Comparison of ENCODE assay signal across 18 cellular contexts in the genomic region with DNA sequence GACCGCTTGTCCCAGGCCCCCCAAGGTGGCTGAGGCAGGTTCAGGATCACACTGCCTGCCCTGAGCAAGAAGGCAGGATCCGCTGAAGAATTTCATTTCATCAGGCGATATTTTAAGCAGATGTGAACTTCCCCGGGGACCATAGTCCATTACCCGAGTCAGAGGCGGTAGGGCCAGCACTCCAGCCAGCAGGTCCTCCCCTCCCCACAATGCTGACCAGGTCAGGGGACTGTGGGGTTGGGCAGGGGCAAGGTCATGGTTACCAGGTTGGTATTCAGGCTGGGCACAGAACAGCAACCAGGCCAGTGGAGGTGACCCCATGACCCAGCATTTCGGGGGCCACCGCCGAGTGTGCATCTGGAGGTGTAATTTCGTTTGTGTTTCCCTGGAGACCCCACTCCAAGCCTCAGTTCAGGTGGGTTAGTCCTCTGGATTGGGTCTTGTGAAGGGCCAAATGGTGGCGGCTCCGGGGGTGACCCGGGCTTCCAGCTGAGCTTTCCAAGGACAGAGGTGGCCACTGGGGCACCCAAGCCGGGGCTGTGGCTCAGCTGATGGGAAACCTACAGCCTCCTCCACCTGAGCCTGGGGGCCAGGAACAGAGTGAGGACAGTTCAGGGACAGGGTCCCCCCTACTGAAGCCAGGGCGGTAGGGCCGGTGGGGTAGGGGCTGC. TPM values are rescaled to one million over a fixed set of nuclear protein-coding genes. Genes with fewer than 3 reads are reported as not detected.
DNase-seq lines count a peak whose midpoint lies in the region; ATAC-seq, FAIRE-seq and TF ChIP-seq lines count a peak whose summit lies in the region.
"Had no signal": no experiment of that assay in that cellular context is flagged by ENCODE, and none has a peak within 500 bp of the region (broad histone marks: within the 10 kb centered on the region; RNA-seq: fewer than 3 reads in every experiment).

No MANE protein-coding gene starts in this region.

- H3K4me3 Mint-ChIP-seq in central memory CD8-positive, alpha-beta T cell, result peak overlapping the region; percentile 40

- ATAC-seq in central memory CD8-positive, alpha-beta T cell (replicated peaks; ENCODE audit: extremely low read depth, poor library complexity, severe bottlenecking), result no peak
- no peak for ATAC-seq in GM18907 (IDR thresholded peaks at IDR 0.05; ENCODE audit: unreplicated experiment)

- H3K4me1 ChIP-seq in HEK293 (ENCODE audit: control insufficient read depth, insufficient read depth, low read length), result no peaks in the 10 kb centered on the region; the same call in 1 of the 2 replicates

- no peaks in the 10 kb centered on the region for H3K9me3 ChIP-seq in HEK293 (ENCODE audit: control insufficient read depth, insufficient read depth, low read depth, low read length)
- H3K9me3 ChIP-seq: HAP-1 had no signal

- H3K4me1 Mint-ChIP-seq in central memory CD8-positive, alpha-beta T cell, result no peaks in the 10 kb centered on the region

- H3K36me3 ChIP-seq in HEK293 (ENCODE audit: control insufficient read depth in 2 of 2, insufficient read depth in 1 of 2, low read length in 2 of 2) (no peaks in the 10 kb centered on the region), kidney epithelial cell (ENCODE audit: control insufficient read depth, insufficient read depth, low read length) (no peaks in the 10 kb centered on the region)
- H3K36me3 ChIP-seq: HAP-1 had no signal

- H3K27ac Mint-ChIP-seq in central memory CD8-positive, alpha-beta T cell (ENCODE audit: low read depth), result no peak overlapping the region

- H3K36me3 Mint-ChIP-seq in central memory CD8-positive, alpha-beta T cell (ENCODE audit: insufficient read depth), result peaks cover 2% of the 10 kb centered on the region

- H3K27ac ChIP-seq in HEK293 (ENCODE audit: extremely low read depth, low read depth, low read length), result no peak overlapping the region

- POLR2A ChIA-PET in HEK293 (lab: Yijun Ruan, JAX), result no interaction called here

- peaks cover 13% of the 10 kb centered on the region for H3K27me3 Mint-ChIP-seq in central memory CD8-positive, alpha-beta T cell

- H3K27me3 ChIP-seq in kidney epithelial cell (ENCODE audit: control insufficient read depth, insufficient read depth, low read length), result peaks cover 84% of the 10 kb centered on the region

- H3K9me3 Mint-ChIP-seq in central memory CD8-positive, alpha-beta T cell, result no peaks in the 10 kb centered on the region

- no peak overlapping the region for H3K4me3 ChIP-seq in HEK293 (ENCODE audit: low read depth, low read length)
- peak overlapping the region; percentile 3 for H3K4me3 ChIP-seq in kidney epithelial cell (ENCODE audit: low read depth, low read length)

- no peak for FAIRE-seq in GM12891 (lab: Jason Lieb, UNC)
- FAIRE-seq: D721Med, frontal cortex had no signal

- no peak for DNase-seq in central memory CD8-positive, alpha-beta T cell (ENCODE audit: low spot score in 2 of 2)
- DNase-seq in kidney epithelial cell (ENCODE audit: low read depth) (no peak), retina (peak; percentile 48), GM12891 (ENCODE audit: insufficient read length, low spot score) (no peak), NCI-H187 (lab: John Stamatoyannopoulos, UW) (no peak), cerebellar nuclear complex (lab: John Stamatoyannopoulos, UW) (no peak)
- DNase-seq: effector CD8-positive, alpha-beta T cell; Karpas-422; NCI-H146; OCI-M1 had no signal

- TF ChIP-seq CTCF in HEK293 (tag by site-specific recombination; IDR thresholded peaks at IDR 0.05) (no peak), kidney epithelial cell (IDR thresholded peaks at IDR 0.05; ENCODE audit: insufficient read depth, low read length, poor library complexity, severe bottlenecking) (no peak)

- no peak for TF ChIP-seq POLR2A in GM12891 (IDR thresholded peaks at IDR 0.05; ENCODE audit: low read depth, low read length)

- CTCF ChIA-PET in HEK293 (lab: Yijun Ruan, JAX), result no interaction called here

TF ChIP-seq in HEK293, 187 proteins besides CTCF, POLR2A, EP300 and RAD21:
- TF ChIP-seq BCL11A (tag by site-specific recombination; IDR thresholded peaks at IDR 0.05; ENCODE audit: low read depth), result 0 out of 2 replicates have a peak, but pooled peaks have one; percentile 38
- TF ChIP-seq ZNF548 (tag by site-specific recombination; IDR thresholded peaks at IDR 0.05), result no peak
- TF ChIP-seq, protein P1, sequence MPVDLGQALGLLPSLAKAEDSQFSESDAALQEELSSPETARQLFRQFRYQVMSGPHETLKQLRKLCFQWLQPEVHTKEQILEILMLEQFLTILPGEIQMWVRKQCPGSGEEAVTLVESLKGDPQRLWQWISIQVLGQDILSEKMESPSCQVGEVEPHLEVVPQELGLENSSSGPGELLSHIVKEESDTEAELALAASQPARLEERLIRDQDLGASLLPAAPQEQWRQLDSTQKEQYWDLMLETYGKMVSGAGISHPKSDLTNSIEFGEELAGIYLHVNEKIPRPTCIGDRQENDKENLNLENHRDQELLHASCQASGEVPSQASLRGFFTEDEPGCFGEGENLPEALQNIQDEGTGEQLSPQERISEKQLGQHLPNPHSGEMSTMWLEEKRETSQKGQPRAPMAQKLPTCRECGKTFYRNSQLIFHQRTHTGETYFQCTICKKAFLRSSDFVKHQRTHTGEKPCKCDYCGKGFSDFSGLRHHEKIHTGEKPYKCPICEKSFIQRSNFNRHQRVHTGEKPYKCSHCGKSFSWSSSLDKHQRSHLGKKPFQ (tag by site-specific recombination; IDR thresholded peaks at IDR 0.05), result no peak

TF ChIP-seq in GM12891, 5 proteins besides CTCF, POLR2A, EP300 and RAD21:
- TF ChIP-seq PAX5 (IDR thresholded peaks at IDR 0.05; ENCODE audit: insufficient read depth, low read length, severe bottlenecking) (no peak), POLR2AphosphoS5 (IDR thresholded peaks at IDR 0.05; ENCODE audit: low read depth, low read length) (no peak), SPI1 (IDR thresholded peaks at IDR 0.05; ENCODE audit: low read depth, low read length) (no peak)

RNA-seq across cellular contexts. Expression of a gene that starts 2.6 kb away (rescaled TPM):
- total RNA-seq in kidney epithelial cell, result 1.4 and 5.6 TPM in 2 replicates
- polyA plus RNA-seq in GM12891 (2012; ENCODE audit: low read depth, missing spikeins), result 0.15 TPM
- total RNA-seq: myocyte had no signal

RNA-seq across cellular contexts. Expression of a gene that starts 50.4 kb away (rescaled TPM):
- total RNA-seq in kidney epithelial cell, result not detected in 2 replicates
- not detected for polyA plus RNA-seq in GM12891 (2012; ENCODE audit: low read depth, missing spikeins)
- total RNA-seq: frontal cortex, myocyte, NCI-H460, skeletal muscle tissue had no signal
